Comparison of ENCODE assay signal across 1 cellular context in genomic region chr10:43160067-43160918, GRCh38.
TF ChIP-seq lines count a peak whose summit lies in the region.

No MANE protein-coding gene starts in this region.

TF ChIP-seq in HepG2, 621 proteins besides CTCF, POLR2A, EP300 and RAD21 (continued from another document):
- no peak for TF ChIP-seq ZGPAT (CRISPR knock-in tag; IDR thresholded peaks at IDR 0.05)
